8 cellular contexts compared by ENCODE assay signal in genomic region chr19:11693505-11694499, GRCh38. TPM values are rescaled to one million over a fixed set of nuclear protein-coding genes. Genes with fewer than 3 reads are reported as not detected.
DNase-seq lines count a peak whose midpoint lies in the region; ATAC-seq and TF ChIP-seq lines count a peak whose summit lies in the region.

No MANE protein-coding gene starts in this region.

- peak overlapping the region; percentile 26 for H3K9ac ChIP-seq in endocrine pancreas (ENCODE audit: control insufficient read depth, insufficient read depth, low read length)

- intact Hi-C loops in CD14-positive monocyte (cut with micrococcal nuclease): loop anchor here in 1 of 2 donors (10.0 kb wide), 1 partner anchor 99 kb away; the partner anchor contains the start of gene ZNF627

- H3K27ac Mint-ChIP-seq in CD14-positive monocyte: peak overlapping the region in 4 of 7 donors; percentile 13 to 52 (median 34)
- H3K27ac Mint-ChIP-seq in nephron: peak overlapping the region in 2 of 3 experiments; percentile 32 to 44

- H3K9me3 Mint-ChIP-seq in CD14-positive monocyte: peaks cover 7 to 34% (median 22%) of the 10 kb centered on the region in 7 donors
- peaks cover 17% of the 10 kb centered on the region for H3K9me3 Mint-ChIP-seq in nephron

- ATAC-seq in HG03025 (IDR thresholded peaks at IDR 0.05; ENCODE audit: low FRiP score, unreplicated experiment): no peak
- no peak for ATAC-seq in GM21737 (IDR thresholded peaks at IDR 0.05; ENCODE audit: unreplicated experiment)

- H3K36me3 Mint-ChIP-seq in CD14-positive monocyte: no peaks in the 10 kb centered on the region
- peaks cover 36% of the 10 kb centered on the region for H3K36me3 Mint-ChIP-seq in nephron (ENCODE audit: low read depth)

- H3K27me3 ChIP-seq in endocrine pancreas (ENCODE audit: control insufficient read depth, insufficient read depth, low read length): no peaks in the 10 kb centered on the region

- no peaks in the 10 kb centered on the region for H3K9me3 ChIP-seq in endocrine pancreas (ENCODE audit: control insufficient read depth, low read length)

- H3K27me3 Mint-ChIP-seq in CD14-positive monocyte (ENCODE audit: low read depth in 3 of 3) (peaks cover 4 to 19% (median 18%) of the 10 kb centered on the region in 3 donors), nephron (ENCODE audit: low read depth) (no peaks in the 10 kb centered on the region)

- no peaks in the 10 kb centered on the region for H3K36me3 ChIP-seq in endocrine pancreas (ENCODE audit: control insufficient read depth, insufficient read depth, low read length)

- DNase-seq in CD14-positive monocyte (ENCODE audit: low spot score) (no peak), HCEC 1CT (peak; percentile 83), RKO (ENCODE audit: low spot score) (peak; percentile 95), GDM1 (lab: John Stamatoyannopoulos, UW) (no peak)

- peak overlapping the region; percentile 16 for H3K4me3 ChIP-seq in endocrine pancreas (ENCODE audit: control insufficient read depth, insufficient read depth, low read length)

- TF ChIP-seq CTCF in CD14-positive monocyte (IDR thresholded peaks at IDR 0.05): no peak
- TF ChIP-seq CTCF in nephron (IDR thresholded peaks at IDR 0.05; ENCODE audit: unreplicated experiment in 3 of 3): no peak

- H3K4me3 Mint-ChIP-seq in CD14-positive monocyte: peak overlapping the region; percentile 79 to 98
- H3K4me3 Mint-ChIP-seq in nephron: peak overlapping the region; percentile 81 to 84 (median 82)

- peaks cover 18% of the 10 kb centered on the region for H3K4me1 Mint-ChIP-seq in CD14-positive monocyte
- peaks cover 11% of the 10 kb centered on the region for H3K4me1 Mint-ChIP-seq in nephron

- no peaks in the 10 kb centered on the region for H3K4me1 ChIP-seq in endocrine pancreas (ENCODE audit: control insufficient read depth, insufficient read depth, low read length)

RNA-seq across cellular contexts. Expression of gene ZNF823, which starts 44.9 kb away (rescaled TPM):
- under 1 TPM; 0.48 to 0.85 TPM for polyA plus RNA-seq in CD14-positive monocyte

Comparison
In these comparisons a context has a peak if more than half of its experiments do, and no peak if none do; other contexts are left out.
1. DNase-seq: peak in HCEC 1CT (single experiment) and RKO (single experiment); none in CD14-positive monocyte (single experiment) and GDM1 (single experiment).